ENCODE assay signal across 1 cellular context in genomic region chr2:236166781-236167296, GRCh38.
TF ChIP-seq lines count a peak whose summit lies in the region.

No MANE protein-coding gene starts in this region.

TF ChIP-seq in HEK293, 187 proteins besides CTCF, POLR2A, EP300 and RAD21 (continued from another document):
- peak; percentile 31; the same call in 1 of the 2 replicates for TF ChIP-seq ZBTB10 (tag by site-specific recombination; IDR thresholded peaks at IDR 0.05)
- TF ChIP-seq SCRT1 (tag by site-specific recombination; IDR thresholded peaks at IDR 0.05; ENCODE audit: borderline replicate concordance), result no peak
- TF ChIP-seq ZNF112 (tag by site-specific recombination; IDR thresholded peaks at IDR 0.05), result no peak
- TF ChIP-seq ZNF155 (tag by site-specific recombination; IDR thresholded peaks at IDR 0.05), result no peak
- peak; percentile 36 for TF ChIP-seq SP3 (tag by site-specific recombination; IDR thresholded peaks at IDR 0.05)
TF ChIP-seq in HEK293: peak in this region for 5.
